Comparison of ENCODE assay signal across 38 cellular contexts in genomic region chr3:48214225-48214624, GRCh38. TPM values are rescaled to one million over a fixed set of nuclear protein-coding genes. Genes with fewer than 3 reads are reported as not detected.
"Had no signal": no experiment of that assay in that cellular context is flagged by ENCODE, and none has a peak within 500 bp of the region (broad histone marks: within the 10 kb centered on the region; RNA-seq: fewer than 3 reads in every experiment).

No MANE protein-coding gene starts in this region.

- ATAC-seq: activated CD8-positive, alpha-beta T cell treated with anti-CD3 and anti-CD28 coated beads for 36 hours; activated naive CD4-positive, alpha-beta T cell treated with anti-CD3 and anti-CD28 coated beads, Interleukin-2, amount 50 U/mL, for 72 hours; activated T-cell treated with anti-CD3 and anti-CD28 coated beads, Interleukin-2, amount 50 U/mL, for 4 hours; activated T-cell treated with anti-CD3 and anti-CD28 coated beads, Interleukin-2, amount 50 U/mL, for 72 hours; activated T-helper 17 cell treated with anti-CD3 and anti-CD28 coated beads, Interleukin-2, amount 50 U/mL, for 72 hours had no signal

- H3K36me3 ChIP-seq: adrenal gland, brain microvascular endothelial cell, breast epithelium had no signal

- FAIRE-seq: astrocyte, TTC549 had no signal

- H3K9me3 Mint-ChIP-seq: activated B cell treated with CpG ODN at 0.5 μM for 24 hours; activated CD4-positive, alpha-beta memory T cell treated with anti-CD3 and anti-CD28 coated beads for 36 hours; activated CD4-positive, alpha-beta T cell treated with anti-CD3 and anti-CD28 coated beads, Interleukin-2, amount 10 ng/mL, durations not matched to agents 24 days and 14 days; activated CD8-positive, alpha-beta T cell treated with anti-CD3 and anti-CD28 coated beads for 36 hours; activated naive CD4-positive, alpha-beta T cell treated with anti-CD3 and anti-CD28 coated beads for 36 hours; activated naive CD4-positive, alpha-beta T cell treated with anti-CD3 and anti-CD28 coated beads, Interleukin-2, amount 50 U/mL, for 72 hours; activated naive CD8-positive, alpha-beta T cell treated with anti-CD3 and anti-CD28 coated beads for 36 hours; activated T-cell treated with anti-CD3 and anti-CD28 coated beads, Interleukin-2, amount 50 U/mL, for 4 hours; activated T-cell treated with anti-CD3 and anti-CD28 coated beads, Interleukin-2, amount 50 U/mL, for 72 hours; activated T-helper 1 cell treated with anti-CD3 and anti-CD28 coated beads, Interleukin-12 subunit alpha, Interleukin-12 subunit beta, Interleukin-2, Interleukin-4 antibody, amounts not matched to agents 30 ng/mL and 10 ng/mL and 1 ng/mL, durations not matched to agents 14 hours and 24 hours and 36 hours; activated T-helper 17 cell treated with anti-CD3 and anti-CD28 coated beads, Interleukin-2, amount 50 U/mL, for 72 hours; T-helper 1 cell treated with Interleukin-12 subunit alpha and Interleukin-12 subunit beta and Interleukin-4 antibody, amounts not matched to agents 30 μg/mL and 1 μg/mL, for 36 hours; T-helper 2 cell treated with Interferon-gamma antibody and Interleukin-4, amounts not matched to agents 5 μg/mL and 100 μg/mL, for 36 hours had no signal

- H3K27me3 ChIP-seq: adrenal gland, body of pancreas, brain microvascular endothelial cell, breast epithelium had no signal

- DNase-seq: activated B cell treated with CpG ODN at 0.5 μM for 24 hours; activated CD4-positive, alpha-beta memory T cell treated with anti-CD3 and anti-CD28 coated beads for 36 hours; activated CD4-positive, alpha-beta T cell treated with anti-CD3 and anti-CD28 coated beads for 4 hours; activated CD4-positive, alpha-beta T cell treated with anti-CD3 and anti-CD28 coated beads, Interleukin-2, amount 10 ng/mL, durations not matched to agents 24 days and 14 days; activated CD4-positive, alpha-beta T cell treated with anti-CD3 and anti-CD28 coated beads, Interleukin-2, amount 50 U/mL, for 1 hour; activated CD4-positive, alpha-beta T cell treated with anti-CD3 and anti-CD28 coated beads, Interleukin-2, amount 50 U/mL, for 4 hours; activated CD4-positive, CD25-positive, alpha-beta regulatory T cell treated with anti-CD3 and anti-CD28 coated beads, Interleukin-2, amount 50 U/mL, for 72 hours; activated CD8-positive, alpha-beta memory T cell treated with anti-CD3 and anti-CD28 coated beads, Interleukin-2, amount 50 U/mL, for 4 hours; activated CD8-positive, alpha-beta T cell treated with anti-CD3 and anti-CD28 coated beads for 36 hours; activated effector memory CD4-positive, alpha-beta T cell treated with anti-CD3 and anti-CD28 coated beads, Interleukin-2, amount 50 U/mL, for 16 hours; activated gamma-delta T cell treated with Interleukin-2 at 50 U/mL for 16 hours; activated naive CD4-positive, alpha-beta T cell; activated naive CD4-positive, alpha-beta T cell treated with anti-CD3 and anti-CD28 coated beads for 36 hours; activated naive CD4-positive, alpha-beta T cell treated with anti-CD3 and anti-CD28 coated beads, Interleukin-2, amount 50 U/mL, for 16 hours; activated naive CD8-positive, alpha-beta T cell treated with anti-CD3 and anti-CD28 coated beads for 36 hours; activated T-cell treated with anti-CD3 and anti-CD28 coated beads for 4 hours; activated T-cell treated with anti-CD3 and anti-CD28 coated beads, Interleukin-2, amount 50 U/mL, for 1 hour; activated T-cell treated with anti-CD3 and anti-CD28 coated beads, Interleukin-2, amount 50 U/mL, for 4 hours; activated T-cell treated with anti-CD3 and anti-CD28 coated beads, Interleukin-2, amount 50 U/mL, for 72 hours; amniotic stem cell; aorta; brain microvascular endothelial cell; central memory CD4-positive, alpha-beta T cell; T-helper 1 cell; T-helper 2 cell; T-helper 9 cell had no signal

- H3K27me3 Mint-ChIP-seq: activated B cell treated with CpG ODN at 0.5 μM for 24 hours; activated CD4-positive, alpha-beta memory T cell treated with anti-CD3 and anti-CD28 coated beads for 36 hours; activated CD8-positive, alpha-beta T cell treated with anti-CD3 and anti-CD28 coated beads for 36 hours; activated naive CD8-positive, alpha-beta T cell treated with anti-CD3 and anti-CD28 coated beads for 36 hours; activated T-helper 17 cell treated with anti-CD3 and anti-CD28 coated beads, Interleukin-2, amount 50 U/mL, for 72 hours had no signal

- H3K27ac ChIP-seq: brain microvascular endothelial cell had no signal

- H3K4me3 Mint-ChIP-seq: activated B cell treated with CpG ODN at 0.5 μM for 24 hours; activated CD4-positive, alpha-beta memory T cell treated with anti-CD3 and anti-CD28 coated beads for 36 hours; activated CD4-positive, alpha-beta T cell treated with anti-CD3 and anti-CD28 coated beads, Interleukin-2, amount 10 ng/mL, durations not matched to agents 24 days and 14 days; activated CD8-positive, alpha-beta T cell treated with anti-CD3 and anti-CD28 coated beads for 36 hours; activated naive CD4-positive, alpha-beta T cell treated with anti-CD3 and anti-CD28 coated beads for 36 hours; activated naive CD8-positive, alpha-beta T cell treated with anti-CD3 and anti-CD28 coated beads for 36 hours; activated T-cell treated with anti-CD3 and anti-CD28 coated beads, Interleukin-2, amount 50 U/mL, for 4 hours; activated T-cell treated with anti-CD3 and anti-CD28 coated beads, Interleukin-2, amount 50 U/mL, for 72 hours; activated T-helper 1 cell treated with anti-CD3 and anti-CD28 coated beads, Interleukin-12 subunit alpha, Interleukin-12 subunit beta, Interleukin-2, Interleukin-4 antibody, amounts not matched to agents 30 ng/mL and 10 ng/mL and 1 ng/mL, durations not matched to agents 14 hours and 24 hours and 36 hours; activated T-helper 17 cell treated with anti-CD3 and anti-CD28 coated beads, Interleukin-2, amount 50 U/mL, for 72 hours; T-helper 1 cell treated with Interleukin-12 subunit alpha and Interleukin-12 subunit beta and Interleukin-4 antibody, amounts not matched to agents 30 μg/mL and 1 μg/mL, for 36 hours; T-helper 2 cell treated with Interferon-gamma antibody and Interleukin-4, amounts not matched to agents 5 μg/mL and 100 μg/mL, for 36 hours had no signal

- H3K4me3 ChIP-seq: adrenal gland, body of pancreas, breast epithelium had no signal

- H3K36me3 Mint-ChIP-seq: activated CD4-positive, alpha-beta memory T cell treated with anti-CD3 and anti-CD28 coated beads for 36 hours; activated naive CD4-positive, alpha-beta T cell treated with anti-CD3 and anti-CD28 coated beads, Interleukin-2, amount 50 U/mL, for 72 hours; activated naive CD8-positive, alpha-beta T cell treated with anti-CD3 and anti-CD28 coated beads for 36 hours had no signal

- H3K4me1 Mint-ChIP-seq: activated B cell treated with CpG ODN at 0.5 μM for 24 hours; activated CD4-positive, alpha-beta T cell treated with anti-CD3 and anti-CD28 coated beads, Interleukin-2, amount 10 ng/mL, durations not matched to agents 24 days and 14 days; activated naive CD8-positive, alpha-beta T cell treated with anti-CD3 and anti-CD28 coated beads for 36 hours; activated T-helper 17 cell treated with anti-CD3 and anti-CD28 coated beads, Interleukin-2, amount 50 U/mL, for 72 hours had no signal

- H3K27ac Mint-ChIP-seq: activated B cell treated with CpG ODN at 0.5 μM for 24 hours; activated CD4-positive, alpha-beta memory T cell treated with anti-CD3 and anti-CD28 coated beads for 36 hours; activated CD4-positive, alpha-beta T cell treated with anti-CD3 and anti-CD28 coated beads, Interleukin-2, amount 10 ng/mL, durations not matched to agents 24 days and 14 days; activated CD8-positive, alpha-beta T cell treated with anti-CD3 and anti-CD28 coated beads for 36 hours; activated naive CD4-positive, alpha-beta T cell treated with anti-CD3 and anti-CD28 coated beads for 36 hours; activated naive CD4-positive, alpha-beta T cell treated with anti-CD3 and anti-CD28 coated beads, Interleukin-2, amount 50 U/mL, for 72 hours; activated naive CD8-positive, alpha-beta T cell treated with anti-CD3 and anti-CD28 coated beads for 36 hours; activated T-cell treated with anti-CD3 and anti-CD28 coated beads, Interleukin-2, amount 50 U/mL, for 72 hours; activated T-helper 1 cell treated with anti-CD3 and anti-CD28 coated beads, Interleukin-12 subunit alpha, Interleukin-12 subunit beta, Interleukin-2, Interleukin-4 antibody, amounts not matched to agents 30 ng/mL and 10 ng/mL and 1 ng/mL, durations not matched to agents 14 hours and 24 hours and 36 hours; activated T-helper 17 cell treated with anti-CD3 and anti-CD28 coated beads, Interleukin-2, amount 50 U/mL, for 72 hours; T-helper 1 cell treated with Interleukin-12 subunit alpha and Interleukin-12 subunit beta and Interleukin-4 antibody, amounts not matched to agents 30 μg/mL and 1 μg/mL, for 36 hours; T-helper 2 cell treated with Interferon-gamma antibody and Interleukin-4, amounts not matched to agents 5 μg/mL and 100 μg/mL, for 36 hours had no signal

- H3K9me3 ChIP-seq: adrenal gland, body of pancreas, breast epithelium had no signal

RNA-seq across cellular contexts. Expression of gene CAMP, which starts 9.1 kb away (rescaled TPM):
- total RNA-seq: activated B cell treated with CpG ODN at 0.5 μM for 24 hours; activated CD4-positive, alpha-beta memory T cell treated with anti-CD3 and anti-CD28 coated beads for 36 hours; activated CD4-positive, alpha-beta T cell treated with anti-CD3 and anti-CD28 coated beads, Interleukin-2, amount 10 ng/mL, durations not matched to agents 24 days and 14 days; activated CD8-positive, alpha-beta memory T cell treated with anti-CD3 and anti-CD28 coated beads for 36 hours; activated CD8-positive, alpha-beta T cell treated with anti-CD3 and anti-CD28 coated beads for 36 hours; activated naive CD4-positive, alpha-beta T cell treated with anti-CD3 and anti-CD28 coated beads for 36 hours; activated naive CD4-positive, alpha-beta T cell treated with anti-CD3 and anti-CD28 coated beads, Interleukin-2, amount 50 U/mL, for 72 hours; activated naive CD8-positive, alpha-beta T cell treated with anti-CD3 and anti-CD28 coated beads for 36 hours; activated T-cell treated with anti-CD3 and anti-CD28 coated beads, Interleukin-2, amount 50 U/mL, for 4 hours; activated T-cell treated with anti-CD3 and anti-CD28 coated beads, Interleukin-2, amount 50 U/mL, for 72 hours; activated T-helper 1 cell treated with anti-CD3 and anti-CD28 coated beads, Interleukin-12 subunit alpha, Interleukin-12 subunit beta, Interleukin-2, Interleukin-4 antibody, amounts not matched to agents 30 ng/mL and 10 ng/mL and 1 ng/mL, durations not matched to agents 14 hours and 24 hours and 36 hours; activated T-helper 17 cell treated with anti-CD3 and anti-CD28 coated beads, Interleukin-2, amount 50 U/mL, for 72 hours; adrenal gland; astrocyte; body of pancreas; cerebellum had no signal
